Comparison of ENCODE assay signal across 24 cellular contexts in the genomic region with DNA sequence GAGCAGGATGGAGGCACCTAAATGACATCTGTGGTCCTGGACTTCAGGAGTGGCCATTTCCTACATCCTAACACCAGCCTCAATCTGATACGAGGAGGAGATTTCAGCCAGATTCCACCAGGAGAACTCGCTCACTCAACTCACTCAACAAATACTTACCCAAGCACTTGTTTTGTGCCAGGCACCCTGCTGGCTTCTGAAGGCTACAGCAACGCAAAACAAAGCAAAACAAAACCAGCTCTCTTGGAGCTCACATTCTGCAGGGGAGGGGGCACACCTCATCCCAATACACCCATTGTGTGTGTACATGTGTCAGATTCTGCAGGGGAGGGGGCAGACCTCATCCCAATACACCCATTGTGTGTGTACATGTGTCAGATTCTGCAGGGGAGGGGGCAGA.
DNase-seq lines count a peak whose midpoint lies in the region; ATAC-seq lines count a peak whose summit lies in the region.
"Had no signal": no experiment of that assay in that cellular context is flagged by ENCODE, and none has a peak within 500 bp of the region (broad histone marks: within the 10 kb centered on the region; RNA-seq: fewer than 3 reads in every experiment).

No MANE protein-coding gene starts in this region.

- DNase-seq in NCI-H2171 treated with DMSO at 0.1 percent for 48 hours (lab: John Stamatoyannopoulos, UW) (peak; percentile 60), NCI-H2171 (lab: John Stamatoyannopoulos, UW) (no peak), ELF-1 (ENCODE audit: low read depth, low spot score) (peak; percentile 69), RKO (ENCODE audit: low spot score) (peak; percentile 16), neuronal stem cell (ENCODE audit: low spot score) (peak; percentile 53), epidermal melanocyte (ENCODE audit: insufficient read length, low spot score) (no peak), NCI-H524 (lab: John Stamatoyannopoulos, UW) (no peak)
- DNase-seq: activated CD4-positive, CD25-positive, alpha-beta regulatory T cell treated with anti-CD3 and anti-CD28 coated beads, Interleukin-2, amount 50 U/mL, for 72 hours; activated CD8-positive, alpha-beta T cell treated with anti-CD3 and anti-CD28 coated beads for 36 hours; activated gamma-delta T cell treated with Interleukin-2 at 50 U/mL for 16 hours; activated naive CD8-positive, alpha-beta T cell treated with anti-CD3 and anti-CD28 coated beads, Interleukin-2, amount 50 U/mL, for 24 hours; glutamatergic neuron; H7; left cardiac atrium; mammary epithelial cell; NCI-H1048; NCI-H2029; NCI-H82; Right ventricle myocardium superior; stimulated activated CD4-positive, alpha-beta T cell treated with anti-CD3 and anti-CD28 coated beads, Interleukin-15, amount 100 ng/mL, for 24 hours; stimulated activated naive CD8-positive, alpha-beta T cell treated with anti-CD3 and anti-CD28 coated beads, Interleukin-15, Interleukin-2, amounts not matched to agents 100 U/mL and 50 U/mL, for 24 hours had no signal

- H3K4me2 ChIP-seq in neuronal stem cell (ENCODE audit: insufficient read depth, low read length, poor library complexity, severe bottlenecking) = no peak overlapping the region

- no peak overlapping the region for H2AFZ ChIP-seq in neuronal stem cell (ENCODE audit: low read length)

- H2BK15ac ChIP-seq in neuronal stem cell (ENCODE audit: low read length) = no peak overlapping the region

- no peak overlapping the region for H3K18ac ChIP-seq in neuronal stem cell (ENCODE audit: low read length)

- WGBS in neuronal stem cell (ENCODE audit: extremely low coverage in 2 of 2, insufficient read length in 2 of 2, insufficient replicate concordance in 1 of 2), 2 donors = no CpG with 5 or more reads among the region's 3 CpGs

- no peaks in the 10 kb centered on the region for H3K79me1 ChIP-seq in neuronal stem cell (ENCODE audit: low read depth, low read length)

- no peak overlapping the region for H2BK5ac ChIP-seq in neuronal stem cell (ENCODE audit: low read length)

- no peaks in the 10 kb centered on the region for H3K36me3 ChIP-seq in neuronal stem cell (replicated peaks in 1 of 2; ENCODE audit: control insufficient read depth in 2 of 2, insufficient read depth in 2 of 2, low read length in 2 of 2)
- H3K36me3 ChIP-seq: prostate gland, thoracic aorta had no signal

- no peak overlapping the region for H4K8ac ChIP-seq in neuronal stem cell (ENCODE audit: low read depth, low read length)

- H4K91ac ChIP-seq in neuronal stem cell (ENCODE audit: low read depth, low read length, poor library complexity) = no peak overlapping the region

- H3K4me3 ChIP-seq in neuronal stem cell (ENCODE audit: low read length in 2 of 2) = no peak overlapping the region
- H3K4me3 ChIP-seq: prostate gland, thoracic aorta had no signal

- no peak overlapping the region for H3K9ac ChIP-seq in neuronal stem cell (ENCODE audit: low read depth, low read length, poor library complexity)

- H3K4me1 ChIP-seq in neuronal stem cell (ENCODE audit: control insufficient read depth in 2 of 2, insufficient read depth in 1 of 2, low read depth in 1 of 2, low read length in 2 of 2) = peaks cover 0 to 11% of the 10 kb centered on the region in 2 donors
- H3K4me1 ChIP-seq: prostate gland had no signal

- H3K27me3 ChIP-seq in neuronal stem cell (ENCODE audit: control insufficient read depth in 3 of 3, insufficient read depth in 3 of 3, low read depth in 1 of 3, low read length in 3 of 3) = peaks cover 0 to 6% (median 0%) of the 10 kb centered on the region in 3 experiments

- no peak overlapping the region for H2AK5ac ChIP-seq in neuronal stem cell (ENCODE audit: low read depth, low read length)

- H3K23ac ChIP-seq in neuronal stem cell (ENCODE audit: low read depth, low read length, poor library complexity) = no peak overlapping the region

- no peak overlapping the region for H3K4ac ChIP-seq in neuronal stem cell (ENCODE audit: low read length)

- no peak overlapping the region for H2BK120ac ChIP-seq in neuronal stem cell (ENCODE audit: low read depth, low read length)

- H2BK12ac ChIP-seq in neuronal stem cell (ENCODE audit: low read length) = no peak overlapping the region

- H3K14ac ChIP-seq in neuronal stem cell (ENCODE audit: low read length) = no peak overlapping the region

- H3K27ac ChIP-seq in neuronal stem cell (replicated peaks; ENCODE audit: low read length) = no peak overlapping the region
- H3K27ac ChIP-seq: prostate gland, thoracic aorta had no signal

- no peak for ATAC-seq in HG03520 (IDR thresholded peaks at IDR 0.05; ENCODE audit: unreplicated experiment)
- ATAC-seq: activated CD8-positive, alpha-beta T cell treated with anti-CD3 and anti-CD28 coated beads for 36 hours; activated naive CD8-positive, alpha-beta T cell treated with anti-CD3 and anti-CD28 coated beads, Interleukin-2, amount 50 U/mL, for 24 hours; left cardiac atrium; stimulated activated naive CD8-positive, alpha-beta T cell treated with anti-CD3 and anti-CD28 coated beads, Interleukin-15, Interleukin-2, amounts not matched to agents 100 U/mL and 50 U/mL, for 24 hours had no signal

- H3K9me3 ChIP-seq in neuronal stem cell (replicated peaks in 1 of 2; ENCODE audit: control insufficient read depth in 2 of 2, insufficient read depth in 1 of 2, low read depth in 1 of 2, low read length in 2 of 2) = peaks cover 0 to 3% of the 10 kb centered on the region in 2 donors
- H3K9me3 ChIP-seq: prostate gland, thoracic aorta had no signal

Comparison
In these comparisons a context has a peak if more than half of its experiments do, and no peak if none do; other contexts are left out.
1. DNase-seq: peak in NCI-H2171 treated with DMSO at 0.1 percent for 48 hours (single experiment), ELF-1 (single experiment), RKO (single experiment) and neuronal stem cell (single experiment); none in NCI-H2171 (single experiment), epidermal melanocyte (single experiment) and NCI-H524 (0 of 2).